Comparison of ENCODE assay signal across 37 cellular contexts in genomic region chr2:84708442-84708841, GRCh38.
"Had no signal": no experiment of that assay in that cellular context is flagged by ENCODE, and none has a peak within 500 bp of the region (broad histone marks: within the 10 kb centered on the region; RNA-seq: fewer than 3 reads in every experiment).

No MANE protein-coding gene starts in this region.

- H3K4me1 Mint-ChIP-seq: activated CD4-positive, alpha-beta memory T cell treated with anti-CD3 and anti-CD28 coated beads, Interleukin-2, amount 10 ng/mL, durations not matched to agents 7 days and 5 days; activated CD8-positive, alpha-beta memory T cell treated with anti-CD3 and anti-CD28 coated beads, Interleukin-2, amount 10 ng/mL, durations not matched to agents 7 days and 5 days; brain had no signal

- H3K36me3 Mint-ChIP-seq: brain had no signal

- H3K27ac ChIP-seq: ascending aorta, cardiac muscle cell, colonic mucosa, VCaP had no signal

- H3K27me3 Mint-ChIP-seq: activated CD4-positive, alpha-beta memory T cell treated with anti-CD3 and anti-CD28 coated beads, Interleukin-2, amount 10 ng/mL, durations not matched to agents 7 days and 5 days; activated CD4-positive, alpha-beta T cell treated with anti-CD3 and anti-CD28 coated beads, Interleukin-2, amount 10 ng/mL, durations not matched to agents 24 days and 14 days; activated CD8-positive, alpha-beta memory T cell treated with anti-CD3 and anti-CD28 coated beads, Interleukin-2, amount 10 ng/mL, durations not matched to agents 7 days and 5 days; activated naive CD4-positive, alpha-beta T cell treated with anti-CD3 and anti-CD28 coated beads, Interleukin-2, amount 10 ng/mL, durations not matched to agents 7 days and 5 days; activated naive CD4-positive, alpha-beta T cell treated with anti-CD3 and anti-CD28 coated beads, Interleukin-2, amount 50 U/mL, for 24 hours; activated naive CD8-positive, alpha-beta T cell treated with anti-CD3 and anti-CD28 coated beads, Interleukin-2, amount 10 ng/mL, durations not matched to agents 7 days and 5 days; activated naive CD8-positive, alpha-beta T cell treated with anti-CD3 and anti-CD28 coated beads, Interleukin-2, amount 50 U/mL, for 24 hours; activated T-cell treated with anti-CD3 and anti-CD28 coated beads, Interleukin-2, amount 50 U/mL, for 24 hours; brain; central memory CD8-positive, alpha-beta T cell had no signal

- DNase-seq: activated CD4-positive, alpha-beta memory T cell treated with anti-CD3 and anti-CD28 coated beads, Interleukin-2, amount 10 ng/mL, durations not matched to agents 7 days and 5 days; activated CD4-positive, alpha-beta T cell treated with anti-CD3 and anti-CD28 coated beads for 4 hours; activated CD4-positive, alpha-beta T cell treated with anti-CD3 and anti-CD28 coated beads, Interleukin-2, amount 10 ng/mL, durations not matched to agents 24 days and 14 days; activated CD4-positive, alpha-beta T cell treated with anti-CD3 and anti-CD28 coated beads, Interleukin-2, amount 50 U/mL, for 48 hours; activated CD4-positive, CD25-positive, alpha-beta regulatory T cell; activated CD8-positive, alpha-beta memory T cell treated with anti-CD3 and anti-CD28 coated beads for 24 hours; activated CD8-positive, alpha-beta memory T cell treated with anti-CD3 and anti-CD28 coated beads, Interleukin-2, amount 10 ng/mL, durations not matched to agents 7 days and 5 days; activated CD8-positive, alpha-beta memory T cell treated with anti-CD3 and anti-CD28 coated beads, Interleukin-2, amount 50 U/mL, for 48 hours; activated CD8-positive, alpha-beta T cell treated with anti-CD3 and anti-CD28 coated beads, Interleukin-2, amount 10 ng/mL, durations not matched to agents 7 days and 5 days; activated effector memory CD4-positive, alpha-beta T cell treated with Interleukin-2 at 50 U/mL for 16 hours; activated gamma-delta T cell; activated naive CD4-positive, alpha-beta T cell treated with anti-CD3 and anti-CD28 coated beads, Interleukin-2, amount 10 ng/mL, durations not matched to agents 7 days and 5 days; activated naive CD4-positive, alpha-beta T cell treated with Interleukin-2 at 50 U/mL for 16 hours; activated naive CD8-positive, alpha-beta T cell treated with anti-CD3 and anti-CD28 coated beads, Interleukin-2, amount 10 ng/mL, durations not matched to agents 7 days and 5 days; activated naive CD8-positive, alpha-beta T cell treated with anti-CD3 and anti-CD28 coated beads, Interleukin-2, amount 50 U/mL, for 24 hours; activated T-cell treated with anti-CD3 and anti-CD28 coated beads, Interleukin-2, amount 50 U/mL, for 24 hours; activated T-cell treated with anti-CD3 and anti-CD28 coated beads, Interleukin-2, amount 50 U/mL, for 48 hours; amygdala; anterior cingulate cortex; caudate nucleus; cerebellar nuclear complex; colonic mucosa; T-helper 1 cell; T-helper 2 cell; T-helper 9 cell had no signal

- ATAC-seq: activated CD4-positive, CD25-positive, alpha-beta regulatory T cell treated with anti-CD3 and anti-CD28 coated beads, Interleukin-2, amount 50 U/mL, for 24 hours; activated CD8-positive, alpha-beta memory T cell treated with anti-CD3 and anti-CD28 coated beads, Interleukin-2, amount 10 ng/mL, durations not matched to agents 7 days and 5 days; activated CD8-positive, alpha-beta T cell treated with anti-CD3 and anti-CD28 coated beads, Interleukin-2, amount 10 ng/mL, durations not matched to agents 7 days and 5 days; activated naive CD8-positive, alpha-beta T cell treated with anti-CD3 and anti-CD28 coated beads, Interleukin-2, amount 50 U/mL, for 24 hours had no signal

- H3K27ac Mint-ChIP-seq: activated CD4-positive, alpha-beta memory T cell treated with anti-CD3 and anti-CD28 coated beads, Interleukin-2, amount 10 ng/mL, durations not matched to agents 7 days and 5 days; activated CD4-positive, alpha-beta T cell treated with anti-CD3 and anti-CD28 coated beads, Interleukin-2, amount 10 ng/mL, durations not matched to agents 24 days and 14 days; activated CD8-positive, alpha-beta memory T cell treated with anti-CD3 and anti-CD28 coated beads, Interleukin-2, amount 10 ng/mL, durations not matched to agents 7 days and 5 days; activated CD8-positive, alpha-beta T cell treated with anti-CD3 and anti-CD28 coated beads, Interleukin-2, amount 10 ng/mL, durations not matched to agents 7 days and 5 days; activated naive CD4-positive, alpha-beta T cell treated with anti-CD3 and anti-CD28 coated beads, Interleukin-2, amount 10 ng/mL, durations not matched to agents 7 days and 5 days; activated naive CD4-positive, alpha-beta T cell treated with anti-CD3 and anti-CD28 coated beads, Interleukin-2, amount 50 U/mL, for 24 hours; activated naive CD8-positive, alpha-beta T cell treated with anti-CD3 and anti-CD28 coated beads, Interleukin-2, amount 10 ng/mL, durations not matched to agents 7 days and 5 days; activated naive CD8-positive, alpha-beta T cell treated with anti-CD3 and anti-CD28 coated beads, Interleukin-2, amount 50 U/mL, for 24 hours; activated T-cell treated with anti-CD3 and anti-CD28 coated beads, Interleukin-2, amount 50 U/mL, for 24 hours; activated T-helper 2 cell treated with anti-CD3 and anti-CD28 coated beads, Interferon-gamma antibody, Interleukin-2, Interleukin-4, amounts not matched to agents 10 μg/mL and 5 μg/mL and 100 μg/mL, durations not matched to agents 14 hours and 24 hours and 36 hours; brain; T-helper 1 cell treated with Interleukin-12 subunit alpha and Interleukin-12 subunit beta and Interleukin-4 antibody, amounts not matched to agents 30 μg/mL and 1 μg/mL, for 36 hours; T-helper 2 cell treated with Interferon-gamma antibody and Interleukin-4, amounts not matched to agents 5 μg/mL and 100 μg/mL, for 36 hours had no signal

- H3K27me3 ChIP-seq: ascending aorta, cardiac muscle cell, colonic mucosa had no signal

- H3K9me3 Mint-ChIP-seq: activated CD4-positive, alpha-beta memory T cell treated with anti-CD3 and anti-CD28 coated beads, Interleukin-2, amount 10 ng/mL, durations not matched to agents 7 days and 5 days; activated naive CD8-positive, alpha-beta T cell treated with anti-CD3 and anti-CD28 coated beads, Interleukin-2, amount 50 U/mL, for 24 hours; brain; central memory CD8-positive, alpha-beta T cell had no signal

- H3K4me1 ChIP-seq: ascending aorta, colonic mucosa had no signal

- H3K9me3 ChIP-seq: ascending aorta, colonic mucosa had no signal

- H3K4me3 Mint-ChIP-seq: activated CD4-positive, alpha-beta memory T cell treated with anti-CD3 and anti-CD28 coated beads, Interleukin-2, amount 10 ng/mL, durations not matched to agents 7 days and 5 days; activated CD4-positive, alpha-beta T cell treated with anti-CD3 and anti-CD28 coated beads, Interleukin-2, amount 10 ng/mL, durations not matched to agents 24 days and 14 days; activated CD8-positive, alpha-beta memory T cell treated with anti-CD3 and anti-CD28 coated beads, Interleukin-2, amount 10 ng/mL, durations not matched to agents 7 days and 5 days; activated CD8-positive, alpha-beta T cell treated with anti-CD3 and anti-CD28 coated beads, Interleukin-2, amount 10 ng/mL, durations not matched to agents 7 days and 5 days; activated naive CD4-positive, alpha-beta T cell treated with anti-CD3 and anti-CD28 coated beads, Interleukin-2, amount 10 ng/mL, durations not matched to agents 7 days and 5 days; activated naive CD4-positive, alpha-beta T cell treated with anti-CD3 and anti-CD28 coated beads, Interleukin-2, amount 50 U/mL, for 24 hours; activated naive CD8-positive, alpha-beta T cell treated with anti-CD3 and anti-CD28 coated beads, Interleukin-2, amount 10 ng/mL, durations not matched to agents 7 days and 5 days; activated naive CD8-positive, alpha-beta T cell treated with anti-CD3 and anti-CD28 coated beads, Interleukin-2, amount 50 U/mL, for 24 hours; activated T-cell treated with anti-CD3 and anti-CD28 coated beads, Interleukin-2, amount 50 U/mL, for 24 hours; brain; central memory CD8-positive, alpha-beta T cell; T-helper 1 cell treated with Interleukin-12 subunit alpha and Interleukin-12 subunit beta and Interleukin-4 antibody, amounts not matched to agents 30 μg/mL and 1 μg/mL, for 36 hours; T-helper 2 cell treated with Interferon-gamma antibody and Interleukin-4, amounts not matched to agents 5 μg/mL and 100 μg/mL, for 36 hours had no signal

- H3K4me3 ChIP-seq: ascending aorta, cardiac muscle cell, colonic mucosa had no signal

- FAIRE-seq: bronchial epithelial cell, TTC549 had no signal

- H3K36me3 ChIP-seq: ascending aorta, cardiac muscle cell, colonic mucosa had no signal
